Comparison of ENCODE assay signal across 10 cellular contexts in the genomic region with DNA sequence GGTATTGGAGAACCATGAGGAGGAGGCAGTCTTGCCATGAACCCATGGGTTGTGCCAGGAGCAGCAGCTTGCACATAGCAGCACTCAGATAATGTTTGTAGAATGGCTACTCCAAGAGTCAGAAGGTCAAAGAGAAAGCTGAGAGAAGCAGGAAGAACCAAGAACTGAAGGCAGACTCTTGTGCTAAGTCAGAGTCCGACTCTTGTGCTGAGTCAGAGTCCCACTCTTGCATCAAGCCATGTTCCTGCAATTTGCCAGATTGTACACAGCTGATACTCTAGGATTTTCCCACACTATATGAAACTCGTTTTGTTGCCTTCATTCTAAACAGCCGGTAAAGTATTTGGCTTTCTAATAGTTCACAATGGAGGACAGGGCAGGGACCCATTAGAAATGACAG. TPM values are rescaled to one million over a fixed set of nuclear protein-coding genes. Genes with fewer than 3 reads are reported as not detected.
DNase-seq lines count a peak whose midpoint lies in the region; ATAC-seq, FAIRE-seq and TF ChIP-seq lines count a peak whose summit lies in the region.
"Had no signal": no experiment of that assay in that cellular context is flagged by ENCODE, and none has a peak within 500 bp of the region (broad histone marks: within the 10 kb centered on the region; RNA-seq: fewer than 3 reads in every experiment).

No MANE protein-coding gene starts in this region.

- WGBS in mammary epithelial cell (ENCODE audit: low coverage, missing lambda C conversion rate): 34% methylated on average over 3 of the region's 3 CpGs

- no peak for FAIRE-seq in GM19239 (lab: Jason Lieb, UNC)

- H3K4me3 ChIP-seq in BJ (ENCODE audit: low read depth, low read length): no peak overlapping the region
- H3K4me3 ChIP-seq in mammary epithelial cell (replicated peaks in 1 of 3; ENCODE audit: insufficient read depth in 1 of 3, low read depth in 2 of 3, low read length in 3 of 3): no peak overlapping the region
- H3K4me3 ChIP-seq in mucosa of descending colon: no peak overlapping the region

- H3K4me2 ChIP-seq in mammary epithelial cell (ENCODE audit: insufficient read depth, low read depth, low read length): no peak overlapping the region

- no peaks in the 10 kb centered on the region for H3K79me2 ChIP-seq in mammary epithelial cell (ENCODE audit: insufficient read depth, low read length)

- no peaks in the 10 kb centered on the region for H3K36me3 ChIP-seq in BJ (ENCODE audit: control insufficient read depth, insufficient read depth, low read length)
- H3K36me3 ChIP-seq in mammary epithelial cell (ENCODE audit: insufficient read depth, low read length): no peaks in the 10 kb centered on the region
- no peaks in the 10 kb centered on the region for H3K36me3 ChIP-seq in mucosa of descending colon (ENCODE audit: low read depth)

- H4K20me1 ChIP-seq in mammary epithelial cell (ENCODE audit: insufficient read depth, low read length): no peaks in the 10 kb centered on the region

- H3K27me3 ChIP-seq in BJ (ENCODE audit: control insufficient read depth, insufficient read depth, low read length): peaks cover 1% of the 10 kb centered on the region
- H3K27me3 ChIP-seq in mammary epithelial cell (ENCODE audit: insufficient read depth, low read length): no peaks in the 10 kb centered on the region

- H3K4me1 ChIP-seq in mammary epithelial cell (ENCODE audit: insufficient read depth, low read length): peaks cover 10% of the 10 kb centered on the region
- no peaks in the 10 kb centered on the region for H3K4me1 ChIP-seq in mucosa of descending colon (ENCODE audit: low read depth)

- H2AFZ ChIP-seq in mammary epithelial cell (ENCODE audit: low read depth, low read length): no peak overlapping the region

- H3K9me3 ChIP-seq in mammary epithelial cell (replicated peaks; ENCODE audit: insufficient read depth, low read length) (no peaks in the 10 kb centered on the region), mucosa of descending colon (no peaks in the 10 kb centered on the region)

- dilution Hi-C loops in mammary epithelial cell (cut with HindIII; ENCODE audit: low sequenced_read_pairs): no loop called here

- no peak overlapping the region for H3K9ac ChIP-seq in mammary epithelial cell (ENCODE audit: insufficient read depth, low read length)

- CTCF ChIA-PET in BJ (lab: Yijun Ruan, JAX): interaction anchor here (1.1 to 2.1 kb wide), 2 partner anchors 14 to 22 kb away, joined by 5 to 7 read pairs; no protein-coding TSS in a partner anchor
- CTCF ChIA-PET in mammary epithelial cell (lab: Charles Lee; ENCODE audit: low non-redundant PET): no interaction called here

- DNase-seq in BJ (ENCODE audit: low read depth) (peak; percentile 41), LHCN-M2 (ENCODE audit: low read depth) (peak; percentile 65), mammary epithelial cell (peak; percentile 89), mucosa of descending colon (no peak), NCI-H1092 (lab: John Stamatoyannopoulos, UW) (no peak), superior temporal gyrus (ENCODE audit: extremely low spot score) (no peak), GM13977 (ENCODE audit: low spot score) (no peak), GM19239 (ENCODE audit: insufficient read length, low spot score) (no peak)
- DNase-seq: DMS79 treated with DMSO at 0.1 percent for 48 hours, NCI-H2171 treated with DMSO at 0.1 percent for 48 hours had no signal

- ATAC-seq in mucosa of descending colon: peak; percentile 42

- BruUV-seq in mammary epithelial cell (replicated peaks; lab: Mats Ljungman, UMichigan): no TSS peak

- H3K27ac ChIP-seq in mammary epithelial cell (ENCODE audit: insufficient read depth, low read depth, low read length): no peak overlapping the region

- intact Hi-C loops in mammary epithelial cell (cut with micrococcal nuclease) (no loop called here), mucosa of descending colon (cut with DNase I, micrococcal nuclease) (no loop called here)

- in situ Hi-C loops in mammary epithelial cell (cut with MboI; ENCODE audit: low sequenced_read_pairs in 2 of 2): no loop called here
- in situ Hi-C loops in GM13977 (cut with MboI; ENCODE audit: low pct_unique_long_range_greater_than_20kb, low sequenced_read_pairs, unreplicated experiment): no loop called here

- POLR2A ChIA-PET in BJ (lab: Charles Lee): no interaction called here

- TF ChIP-seq CTCF in BJ (IDR thresholded peaks at IDR 0.05; ENCODE audit: insufficient read depth, low read depth, low read length) (no peak), mammary epithelial cell (conservative IDR thresholded peaks at IDR 0.05 in 1 of 2, IDR thresholded peaks at IDR 0.05 in 1 of 2; ENCODE audit: extremely low read depth in 1 of 2, insufficient read depth in 1 of 2, low read depth in 1 of 2, low read length in 2 of 2) (no peak), mucosa of descending colon (IDR thresholded peaks at IDR 0.05) (no peak), GM13977 (IDR thresholded peaks at IDR 0.05; ENCODE audit: extremely low read depth, insufficient read depth, missing control alignments) (no peak)

RNA-seq across cellular contexts. Expression of a gene that starts 26.2 kb away (rescaled TPM):
- 216 and 245 TPM in 2 replicates for polyA plus RNA-seq in BJ (2011; rRNA removed)
- 166 and 265 TPM in 2 replicates for polyA minus RNA-seq in BJ (2011; rRNA and poly(A)+ RNA removed)
- total RNA-seq in LHCN-M2 (2014; rRNA removed): 424 and 464 TPM in 2 replicates
- polyA plus RNA-seq in LHCN-M2 (2012): 103 TPM
- total RNA-seq in mammary epithelial cell: 100 to 1,000 TPM; 301 to 332 TPM
- polyA plus RNA-seq in mammary epithelial cell: 154 TPM
- polyA minus RNA-seq in mammary epithelial cell: 418 TPM
- 100 to 1,000 TPM; 170 to 182 (median 173) TPM for total RNA-seq in mucosa of descending colon

RNA-seq across cellular contexts. Expression of a gene that starts 58.4 kb away (rescaled TPM):
- 52.4 and 86.4 TPM in 2 replicates for polyA plus RNA-seq in BJ (2011; rRNA removed)
- polyA minus RNA-seq in BJ (2011; rRNA and poly(A)+ RNA removed): 41.4 and 43.1 TPM in 2 replicates
- total RNA-seq in LHCN-M2 (2014; rRNA removed): 141 and 163 TPM in 2 replicates
- 62.3 TPM for polyA plus RNA-seq in LHCN-M2 (2012)
- 100 to 1,000 TPM; 167 to 200 TPM for total RNA-seq in mammary epithelial cell
- 73.8 TPM for polyA plus RNA-seq in mammary epithelial cell
- 86.8 TPM for polyA minus RNA-seq in mammary epithelial cell
- total RNA-seq in mucosa of descending colon: 100 to 1,000 TPM in 1 of 3 donors, 10 to 100 TPM in 2; 66.5 to 114 (median 85.7) TPM

Comparison
In these comparisons a context has a peak if more than half of its experiments do, and no peak if none do; other contexts are left out.
1. DNase-seq: peak in BJ (single experiment), LHCN-M2 (single experiment) and mammary epithelial cell (single experiment); none in mucosa of descending colon (0 of 3), NCI-H1092 (single experiment), superior temporal gyrus (single experiment), GM13977 (single experiment) and GM19239 (single experiment).